2 cellular contexts compared by ENCODE assay signal in the genomic region with DNA sequence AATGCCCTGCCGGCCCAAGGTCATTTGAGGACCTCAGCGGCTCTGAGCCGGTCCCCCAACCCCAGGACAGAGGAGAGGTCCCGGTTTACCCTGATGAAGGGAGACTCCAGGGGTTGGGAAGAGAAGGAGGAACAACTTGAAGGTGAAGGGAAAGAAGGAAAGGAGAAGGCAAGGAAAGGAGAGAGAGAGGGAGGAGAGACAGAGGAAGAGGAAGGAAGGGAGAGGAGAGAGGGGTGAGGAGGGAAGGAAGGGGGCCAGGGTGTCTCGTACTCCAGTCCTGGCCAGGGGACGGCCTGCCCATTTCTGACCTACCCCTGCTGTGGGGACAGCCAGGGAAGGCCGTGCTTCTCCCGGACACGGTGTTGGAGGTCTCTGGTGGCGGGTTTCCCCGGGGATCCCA.
TF ChIP-seq lines count a peak whose summit lies in the region.

No MANE protein-coding gene starts in this region.

TF ChIP-seq in HEK293, 187 proteins besides CTCF, POLR2A, EP300 and RAD21:
- TF ChIP-seq ZNF585B (tag by site-specific recombination; IDR thresholded peaks at IDR 0.05) (no peak), ZNF768 (tag by site-specific recombination; IDR thresholded peaks at IDR 0.05) (no peak), PRDM1 (tag by site-specific recombination; IDR thresholded peaks at IDR 0.05) (peak; percentile 42; the same call in 1 of the 2 replicates), ZNF423 (tag by site-specific recombination; IDR thresholded peaks at IDR 0.05) (no peak), ZNF366 (tag by site-specific recombination; conservative IDR thresholded peaks at IDR 0.05) (peak; percentile 59), KLF9 (tag by site-specific recombination; IDR thresholded peaks at IDR 0.05; ENCODE audit: low read depth) (no peak), ZNF2 (tag by site-specific recombination; IDR thresholded peaks at IDR 0.05) (no peak), ZNF140 (tag by site-specific recombination; IDR thresholded peaks at IDR 0.05) (no peak), ZIC2 (tag by site-specific recombination; IDR thresholded peaks at IDR 0.05) (no peak), IKZF3 (tag by site-specific recombination; IDR thresholded peaks at IDR 0.05) (no peak), BCL11A (tag by site-specific recombination; IDR thresholded peaks at IDR 0.05; ENCODE audit: low read depth) (no peak), KLF8 (tag by site-specific recombination; IDR thresholded peaks at IDR 0.05) (no peak), GFI1B (tag by site-specific recombination; IDR thresholded peaks at IDR 0.05) (no peak)
- TF ChIP-seq, protein P1, sequence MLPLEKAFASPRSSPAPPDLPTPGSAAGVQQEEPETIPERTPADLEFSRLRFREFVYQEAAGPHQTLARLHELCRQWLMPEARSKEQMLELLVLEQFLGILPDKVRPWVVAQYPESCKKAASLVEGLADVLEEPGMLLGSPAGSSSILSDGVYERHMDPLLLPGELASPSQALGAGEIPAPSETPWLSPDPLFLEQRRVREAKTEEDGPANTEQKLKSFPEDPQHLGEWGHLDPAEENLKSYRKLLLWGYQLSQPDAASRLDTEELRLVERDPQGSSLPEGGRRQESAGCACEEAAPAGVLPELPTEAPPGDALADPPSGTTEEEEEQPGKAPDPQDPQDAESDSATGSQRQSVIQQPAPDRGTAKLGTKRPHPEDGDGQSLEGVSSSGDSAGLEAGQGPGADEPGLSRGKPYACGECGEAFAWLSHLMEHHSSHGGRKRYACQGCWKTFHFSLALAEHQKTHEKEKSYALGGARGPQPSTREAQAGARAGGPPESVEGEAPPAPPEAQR (tag by site-specific recombination; IDR thresholded peaks at IDR 0.05): no peak
- TF ChIP-seq, protein P2, sequence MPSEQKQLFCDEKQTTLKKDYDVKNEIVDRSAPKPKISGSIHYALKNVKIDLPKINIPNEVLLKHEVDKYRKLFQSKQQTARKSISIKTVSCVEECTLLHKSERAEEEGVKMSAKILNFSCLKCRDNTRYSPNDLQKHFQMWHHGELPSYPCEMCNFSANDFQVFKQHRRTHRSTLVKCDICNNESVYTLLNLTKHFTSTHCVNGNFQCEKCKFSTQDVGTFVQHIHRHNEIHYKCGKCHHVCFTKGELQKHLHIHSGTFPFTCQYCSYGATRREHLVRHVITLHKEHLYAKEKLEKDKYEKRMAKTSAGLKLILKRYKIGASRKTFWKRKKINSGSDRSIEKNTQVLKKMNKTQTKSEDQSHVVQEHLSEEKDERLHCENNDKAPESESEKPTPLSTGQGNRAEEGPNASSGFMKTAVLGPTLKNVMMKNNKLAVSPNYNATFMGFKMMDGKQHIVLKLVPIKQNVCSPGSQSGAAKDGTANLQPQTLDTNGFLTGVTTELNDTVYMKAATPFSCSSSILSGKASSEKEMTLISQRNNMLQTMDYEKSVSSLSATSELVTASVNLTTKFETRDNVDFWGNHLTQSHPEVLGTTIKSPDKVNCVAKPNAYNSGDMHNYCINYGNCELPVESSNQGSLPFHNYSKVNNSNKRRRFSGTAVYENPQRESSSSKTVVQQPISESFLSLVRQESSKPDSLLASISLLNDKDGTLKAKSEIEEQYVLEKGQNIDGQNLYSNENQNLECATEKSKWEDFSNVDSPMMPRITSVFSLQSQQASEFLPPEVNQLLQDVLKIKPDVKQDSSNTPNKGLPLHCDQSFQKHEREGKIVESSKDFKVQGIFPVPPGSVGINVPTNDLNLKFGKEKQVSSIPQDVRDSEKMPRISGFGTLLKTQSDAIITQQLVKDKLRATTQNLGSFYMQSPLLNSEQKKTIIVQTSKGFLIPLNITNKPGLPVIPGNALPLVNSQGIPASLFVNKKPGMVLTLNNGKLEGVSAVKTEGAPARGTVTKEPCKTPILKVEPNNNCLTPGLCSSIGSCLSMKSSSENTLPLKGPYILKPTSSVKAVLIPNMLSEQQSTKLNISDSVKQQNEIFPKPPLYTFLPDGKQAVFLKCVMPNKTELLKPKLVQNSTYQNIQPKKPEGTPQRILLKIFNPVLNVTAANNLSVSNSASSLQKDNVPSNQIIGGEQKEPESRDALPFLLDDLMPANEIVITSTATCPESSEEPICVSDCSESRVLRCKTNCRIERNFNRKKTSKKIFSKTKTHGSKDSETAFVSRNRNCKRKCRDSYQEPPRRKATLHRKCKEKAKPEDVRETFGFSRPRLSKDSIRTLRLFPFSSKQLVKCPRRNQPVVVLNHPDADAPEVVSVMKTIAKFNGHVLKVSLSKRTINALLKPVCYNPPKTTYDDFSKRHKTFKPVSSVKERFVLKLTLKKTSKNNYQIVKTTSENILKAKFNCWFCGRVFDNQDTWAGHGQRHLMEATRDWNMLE (tag by site-specific recombination; conservative IDR thresholded peaks at IDR 0.05; ENCODE audit: low read depth): no peak

TF ChIP-seq in H1, 55 proteins besides CTCF, POLR2A, EP300 and RAD21:
- TF ChIP-seq CEBPB (IDR thresholded peaks at IDR 0.05; ENCODE audit: low read depth, low read length) (no peak), RXRA (IDR thresholded peaks at IDR 0.05; ENCODE audit: insufficient read depth, low read depth, low read length) (no peak), RFX5 (IDR thresholded peaks at IDR 0.05; ENCODE audit: borderline replicate concordance, low read depth, low read length) (no peak), EGR1 (IDR thresholded peaks at IDR 0.05; ENCODE audit: borderline replicate concordance, low read depth, low read length) (no peak), MAFK (IDR thresholded peaks at IDR 0.05; ENCODE audit: low read depth, low read length) (no peak), GTF2F1 (IDR thresholded peaks at IDR 0.05; ENCODE audit: borderline replicate concordance, low read depth, low read length) (no peak), RBBP5 (IDR thresholded peaks at IDR 0.05; ENCODE audit: borderline replicate concordance, low read depth, low read length) (no peak), TBP (IDR thresholded peaks at IDR 0.05; ENCODE audit: low read depth, low read length) (no peak), YY1 (IDR thresholded peaks at IDR 0.05; ENCODE audit: low read depth, low read length) (no peak), KDM4A (IDR thresholded peaks at IDR 0.05; ENCODE audit: low read depth, low read length, severe bottlenecking) (no peak), RNF2 (IDR thresholded peaks at IDR 0.05; ENCODE audit: borderline replicate concordance, low read depth, low read length, missing control alignments, poor library complexity, severe bottlenecking) (no peak), PHF8 (conservative IDR thresholded peaks at IDR 0.05; ENCODE audit: low read depth, low read length) (no peak), CHD1 (IDR thresholded peaks at IDR 0.05; ENCODE audit: low read depth, low read length) (no peak), HDAC2 (IDR thresholded peaks at IDR 0.05; ENCODE audit: borderline replicate concordance in 1 of 2, low read depth in 2 of 2, low read length in 2 of 2) (no peak), CBX8 (IDR thresholded peaks at IDR 0.05; ENCODE audit: borderline replicate concordance, low read depth, low read length) (no peak), SRF (IDR thresholded peaks at IDR 0.05; ENCODE audit: low read depth, low read length) (no peak), JUN (IDR thresholded peaks at IDR 0.05; ENCODE audit: low read depth, low read length) (no peak)
- TF ChIP-seq, protein P3, sequence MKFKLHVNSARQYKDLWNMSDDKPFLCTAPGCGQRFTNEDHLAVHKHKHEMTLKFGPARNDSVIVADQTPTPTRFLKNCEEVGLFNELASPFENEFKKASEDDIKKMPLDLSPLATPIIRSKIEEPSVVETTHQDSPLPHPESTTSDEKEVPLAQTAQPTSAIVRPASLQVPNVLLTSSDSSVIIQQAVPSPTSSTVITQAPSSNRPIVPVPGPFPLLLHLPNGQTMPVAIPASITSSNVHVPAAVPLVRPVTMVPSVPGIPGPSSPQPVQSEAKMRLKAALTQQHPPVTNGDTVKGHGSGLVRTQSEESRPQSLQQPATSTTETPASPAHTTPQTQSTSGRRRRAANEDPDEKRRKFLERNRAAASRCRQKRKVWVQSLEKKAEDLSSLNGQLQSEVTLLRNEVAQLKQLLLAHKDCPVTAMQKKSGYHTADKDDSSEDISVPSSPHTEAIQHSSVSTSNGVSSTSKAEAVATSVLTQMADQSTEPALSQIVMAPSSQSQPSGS (IDR thresholded peaks at IDR 0.05; ENCODE audit: low read length): no peak
- TF ChIP-seq, protein P4, sequence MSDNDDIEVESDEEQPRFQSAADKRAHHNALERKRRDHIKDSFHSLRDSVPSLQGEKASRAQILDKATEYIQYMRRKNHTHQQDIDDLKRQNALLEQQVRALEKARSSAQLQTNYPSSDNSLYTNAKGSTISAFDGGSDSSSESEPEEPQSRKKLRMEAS (IDR thresholded peaks at IDR 0.05): no peak
